22 cellular contexts compared by ENCODE assay signal in the genomic region with DNA sequence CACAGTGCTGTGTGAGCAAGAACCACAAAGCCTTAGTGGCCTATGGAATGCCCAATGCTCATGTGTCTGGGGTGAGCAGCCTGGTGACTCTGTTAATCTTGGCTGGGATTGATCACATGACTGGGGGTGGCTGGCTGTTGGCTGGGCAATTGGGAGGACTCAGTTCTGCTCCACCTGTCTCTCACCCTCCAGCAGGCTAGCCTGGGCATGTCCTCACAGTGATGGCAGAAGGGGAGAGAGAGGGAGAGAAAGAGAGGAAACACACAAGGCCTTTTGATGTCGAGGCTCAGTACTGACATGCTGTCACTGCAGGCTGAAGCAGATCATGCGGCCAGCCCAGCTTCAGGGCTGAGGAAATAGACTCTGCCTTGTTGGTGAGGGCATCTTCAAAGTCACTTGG.
DNase-seq lines count a peak whose midpoint lies in the region; ATAC-seq, FAIRE-seq and TF ChIP-seq lines count a peak whose summit lies in the region.
"Had no signal": no experiment of that assay in that cellular context is flagged by ENCODE, and none has a peak within 500 bp of the region (broad histone marks: within the 10 kb centered on the region; RNA-seq: fewer than 3 reads in every experiment).

No MANE protein-coding gene starts in this region.

- H3K9me3 ChIP-seq in HCT116 (ENCODE audit: control insufficient read depth in 1 of 2, insufficient read depth in 1 of 2, low read depth in 1 of 2, low read length in 2 of 2) = no peaks in the 10 kb centered on the region
- H3K9me3 ChIP-seq in SJCRH30 (replicated peaks) = no peaks in the 10 kb centered on the region
- no peaks in the 10 kb centered on the region for H3K9me3 ChIP-seq in thyroid gland
- H3K9me3 ChIP-seq: adrenal gland had no signal

- H3K4me1 ChIP-seq in HCT116 (ENCODE audit: control insufficient read depth in 1 of 2, insufficient read depth in 2 of 2, low read length in 2 of 2) (peaks cover 0 to 3% of the 10 kb centered on the region in 2 experiments; a peak in 1 of 4 replicates), SJCRH30 (no peaks in the 10 kb centered on the region), thyroid gland (no peaks in the 10 kb centered on the region)
- H3K4me1 ChIP-seq: adrenal gland had no signal

- no peak overlapping the region for H2AFZ ChIP-seq in HCT116 (ENCODE audit: low read depth, low read length, poor library complexity, severe bottlenecking)

- TF ChIP-seq CTCF in HCT116 (IDR thresholded peaks at IDR 0.05 in 2 of 3, conservative IDR thresholded peaks at IDR 0.05 in 1 of 3; ENCODE audit: borderline replicate concordance in 1 of 3, insufficient read depth in 1 of 3, low read depth in 2 of 3, low read length in 2 of 3) = no peak
- no peak for TF ChIP-seq CTCF in glutamatergic neuron (IDR thresholded peaks at IDR 0.05; ENCODE audit: partially characterized antibody, unreplicated experiment)
- TF ChIP-seq CTCF in thyroid gland (IDR thresholded peaks at IDR 0.05) = no peak

- no peaks in the 10 kb centered on the region for H3K9me3 Mint-ChIP-seq in glutamatergic neuron (ENCODE audit: unreplicated experiment)
- H3K9me3 Mint-ChIP-seq: CD8-positive, alpha-beta T cell had no signal

- H3K9me2 ChIP-seq in HCT116 (ENCODE audit: insufficient read depth) = no peaks in the 10 kb centered on the region

- WGBS in thyroid gland, 2 donors = 49 to 63% methylated on average over 2 of the region's 2 CpGs

- POLR2A ChIA-PET in HCT116 (lab: Charles Lee) = no interaction called here

- H3K4me2 ChIP-seq in HCT116 (ENCODE audit: low read length) = no peak overlapping the region

- peak overlapping the region; percentile 65 for H3K27ac Mint-ChIP-seq in glutamatergic neuron (ENCODE audit: unreplicated experiment)
- H3K27ac Mint-ChIP-seq: activated CD8-positive, alpha-beta memory T cell treated with anti-CD3 and anti-CD28 coated beads, Interleukin-2, amount 10 ng/mL, durations not matched to agents 7 days and 5 days; CD8-positive, alpha-beta T cell had no signal

- ATAC-seq in HCT116 = peak; percentile 50; the same call in 1 of the 2 replicates
- no peak for ATAC-seq in GM21515 (IDR thresholded peaks at IDR 0.05; ENCODE audit: unreplicated experiment)
- ATAC-seq: activated CD8-positive, alpha-beta memory T cell treated with anti-CD3 and anti-CD28 coated beads, Interleukin-2, amount 10 ng/mL, durations not matched to agents 7 days and 5 days; CD8-positive, alpha-beta T cell; SK-N-SH treated with all-trans-retinoic acid at 6 μM for 48 hours had no signal

- no peak overlapping the region for H3K4me3 ChIP-seq in HCT116 (replicated peaks in 1 of 2; ENCODE audit: low read depth in 1 of 2, low read length in 2 of 2)
- H3K4me3 ChIP-seq in SJCRH30 = no peak overlapping the region
- H3K4me3 ChIP-seq in thyroid gland (replicated peaks in 1 of 3) = no peak overlapping the region
- H3K4me3 ChIP-seq: adrenal gland had no signal

- intact Hi-C loops in HCT116 (cut with micrococcal nuclease) (no loop called here), thyroid gland (cut with DNase I) (no loop called here)

- BruUV-seq in HCT116 (replicated peaks; lab: Mats Ljungman, UMichigan) = no TSS peak

- CTCF ChIA-PET in HCT116 (lab: Charles Lee) = interaction anchor here (0.5 kb wide), 1 partner anchor 29 kb away, joined by 4 read pairs; no protein-coding TSS in a partner anchor

- no peak for TF ChIP-seq POLR2A in HCT116 (IDR thresholded peaks at IDR 0.05; ENCODE audit: borderline replicate concordance, extremely low read depth, insufficient read depth, insufficient read length)
- no peak for TF ChIP-seq POLR2A in thyroid gland (IDR thresholded peaks at IDR 0.05)

- RAD21 ChIA-PET in HCT116 (lab: Charles Lee; ENCODE audit: low non-redundant PET in 1 of 2, low total read pairs in 2 of 2, uncharacterized antibody in 2 of 2, unreplicated experiment in 2 of 2) = no interaction called here

- H3K27me3 Mint-ChIP-seq in glutamatergic neuron (ENCODE audit: unreplicated experiment) = peaks cover 1% of the 10 kb centered on the region
- H3K27me3 Mint-ChIP-seq: activated CD8-positive, alpha-beta memory T cell treated with anti-CD3 and anti-CD28 coated beads, Interleukin-2, amount 10 ng/mL, durations not matched to agents 7 days and 5 days had no signal

- DNase-seq in DMS153 (lab: John Stamatoyannopoulos, UW) (peak; percentile 86), HCT116 (ENCODE audit: low read depth, low spot score) (no peak), SJCRH30 (peak; percentile 16 to 17), glutamatergic neuron (no peak), GM19239 (ENCODE audit: insufficient read length, low spot score) (no peak), pons (ENCODE audit: low spot score) (no peak), thyroid gland (no peak)
- DNase-seq: activated CD4-positive, CD25-positive, alpha-beta regulatory T cell treated with anti-CD3 and anti-CD28 coated beads, Interleukin-2, amount 50 U/mL, for 72 hours; activated CD8-positive, alpha-beta memory T cell treated with anti-CD3 and anti-CD28 coated beads, Interleukin-2, amount 10 ng/mL, durations not matched to agents 7 days and 5 days; activated effector memory CD4-positive, alpha-beta T cell treated with anti-CD3 and anti-CD28 coated beads, Interleukin-2, amount 50 U/mL, for 16 hours; adrenal gland; CD8-positive, alpha-beta T cell; GOT3; NCI-H1436; NCI-H2227 treated with DMSO at 0.1 percent for 48 hours; occipital lobe; substantia nigra; T1000 had no signal

- H3K27ac ChIP-seq in HCT116 (ENCODE audit: low read depth, low read length) = no peak overlapping the region
- no peak overlapping the region for H3K27ac ChIP-seq in SJCRH30
- no peak overlapping the region for H3K27ac ChIP-seq in thyroid gland
- H3K27ac ChIP-seq: adrenal gland had no signal

- no peak overlapping the region for H3K4me3 Mint-ChIP-seq in glutamatergic neuron (ENCODE audit: unreplicated experiment)
- H3K4me3 Mint-ChIP-seq: activated CD8-positive, alpha-beta memory T cell treated with anti-CD3 and anti-CD28 coated beads, Interleukin-2, amount 10 ng/mL, durations not matched to agents 7 days and 5 days; CD8-positive, alpha-beta T cell had no signal

- FAIRE-seq in GM19239 (lab: Jason Lieb, UNC) = no peak
- FAIRE-seq: GM18507, HTR-8/SVneo had no signal

- H3K36me3 ChIP-seq in HCT116 (ENCODE audit: control insufficient read depth in 1 of 2, insufficient read depth in 2 of 2, low read length in 2 of 2) = no peaks in the 10 kb centered on the region
- no peaks in the 10 kb centered on the region for H3K36me3 ChIP-seq in SJCRH30
- H3K36me3 ChIP-seq in thyroid gland = no peaks in the 10 kb centered on the region
- H3K36me3 ChIP-seq: adrenal gland had no signal

- no peaks in the 10 kb centered on the region for H3K79me2 ChIP-seq in HCT116 (ENCODE audit: insufficient read depth, low read length)

- H3K36me3 Mint-ChIP-seq in glutamatergic neuron (ENCODE audit: unreplicated experiment) = no peaks in the 10 kb centered on the region
- H3K36me3 Mint-ChIP-seq: activated CD8-positive, alpha-beta memory T cell treated with anti-CD3 and anti-CD28 coated beads, Interleukin-2, amount 10 ng/mL, durations not matched to agents 7 days and 5 days; CD8-positive, alpha-beta T cell had no signal

- no peak for TF ChIP-seq RAD21 in HCT116 (IDR thresholded peaks at IDR 0.05; ENCODE audit: low read depth)

- H3K27me3 ChIP-seq in HCT116 (ENCODE audit: insufficient read depth, low read length) (peaks cover 48% of the 10 kb centered on the region), SJCRH30 (no peaks in the 10 kb centered on the region), thyroid gland (no peaks in the 10 kb centered on the region)

- H3K4me1 Mint-ChIP-seq in glutamatergic neuron (ENCODE audit: low read depth, unreplicated experiment) = peaks cover 6% of the 10 kb centered on the region
- H3K4me1 Mint-ChIP-seq: activated CD8-positive, alpha-beta memory T cell treated with anti-CD3 and anti-CD28 coated beads, Interleukin-2, amount 10 ng/mL, durations not matched to agents 7 days and 5 days had no signal

- no peaks in the 10 kb centered on the region for H4K20me1 ChIP-seq in HCT116 (ENCODE audit: insufficient read depth)

- no peak overlapping the region for H3K9ac ChIP-seq in HCT116 (ENCODE audit: low read length)

TF ChIP-seq in HCT116, 20 proteins besides CTCF, POLR2A, EP300 and RAD21:
- TF ChIP-seq ELF1 (IDR thresholded peaks at IDR 0.05; ENCODE audit: borderline replicate concordance, low read depth) = no peak
- TF ChIP-seq, protein P1, sequence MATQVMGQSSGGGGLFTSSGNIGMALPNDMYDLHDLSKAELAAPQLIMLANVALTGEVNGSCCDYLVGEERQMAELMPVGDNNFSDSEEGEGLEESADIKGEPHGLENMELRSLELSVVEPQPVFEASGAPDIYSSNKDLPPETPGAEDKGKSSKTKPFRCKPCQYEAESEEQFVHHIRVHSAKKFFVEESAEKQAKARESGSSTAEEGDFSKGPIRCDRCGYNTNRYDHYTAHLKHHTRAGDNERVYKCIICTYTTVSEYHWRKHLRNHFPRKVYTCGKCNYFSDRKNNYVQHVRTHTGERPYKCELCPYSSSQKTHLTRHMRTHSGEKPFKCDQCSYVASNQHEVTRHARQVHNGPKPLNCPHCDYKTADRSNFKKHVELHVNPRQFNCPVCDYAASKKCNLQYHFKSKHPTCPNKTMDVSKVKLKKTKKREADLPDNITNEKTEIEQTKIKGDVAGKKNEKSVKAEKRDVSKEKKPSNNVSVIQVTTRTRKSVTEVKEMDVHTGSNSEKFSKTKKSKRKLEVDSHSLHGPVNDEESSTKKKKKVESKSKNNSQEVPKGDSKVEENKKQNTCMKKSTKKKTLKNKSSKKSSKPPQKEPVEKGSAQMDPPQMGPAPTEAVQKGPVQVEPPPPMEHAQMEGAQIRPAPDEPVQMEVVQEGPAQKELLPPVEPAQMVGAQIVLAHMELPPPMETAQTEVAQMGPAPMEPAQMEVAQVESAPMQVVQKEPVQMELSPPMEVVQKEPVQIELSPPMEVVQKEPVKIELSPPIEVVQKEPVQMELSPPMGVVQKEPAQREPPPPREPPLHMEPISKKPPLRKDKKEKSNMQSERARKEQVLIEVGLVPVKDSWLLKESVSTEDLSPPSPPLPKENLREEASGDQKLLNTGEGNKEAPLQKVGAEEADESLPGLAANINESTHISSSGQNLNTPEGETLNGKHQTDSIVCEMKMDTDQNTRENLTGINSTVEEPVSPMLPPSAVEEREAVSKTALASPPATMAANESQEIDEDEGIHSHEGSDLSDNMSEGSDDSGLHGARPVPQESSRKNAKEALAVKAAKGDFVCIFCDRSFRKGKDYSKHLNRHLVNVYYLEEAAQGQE (IDR thresholded peaks at IDR 0.05; ENCODE audit: low read depth) = no peak
- TF ChIP-seq EZH2 (IDR thresholded peaks at IDR 0.05) = no peak
- no peak for TF ChIP-seq JUND (IDR thresholded peaks at IDR 0.05)
- TF ChIP-seq SIN3A (IDR thresholded peaks at IDR 0.05; ENCODE audit: low read depth) = no peak
- no peak for TF ChIP-seq EGR1 (IDR thresholded peaks at IDR 0.05; ENCODE audit: low read depth)
- TF ChIP-seq ZNF274 (IDR thresholded peaks at IDR 0.05; ENCODE audit: low read depth, low read length) = no peak

Comparison
In these comparisons a context has a peak if more than half of its experiments do, and no peak if none do; other contexts are left out.
1. DNase-seq: peak in DMS153 (single experiment) and SJCRH30 (2 of 2); none in HCT116 (single experiment), glutamatergic neuron (single experiment), GM19239 (single experiment), pons (single experiment) and thyroid gland (0 of 2).